1 cellular context compared by ENCODE assay signal in genomic region chr13:102591988-102592781, GRCh38.
TF ChIP-seq lines count a peak whose summit lies in the region.

No MANE protein-coding gene starts in this region.

TF ChIP-seq in K562, 482 proteins besides CTCF, POLR2A, EP300 and RAD21 (continued from another document):
- TF ChIP-seq MGA (IDR thresholded peaks at IDR 0.05) (peak; percentile 49), SPI1 (IDR thresholded peaks at IDR 0.05; ENCODE audit: borderline replicate concordance, low read depth, low read length) (0 out of 2 replicates have a peak, but pooled peaks have one; percentile 8), ZNF740 (CRISPR knock-in tag; IDR thresholded peaks at IDR 0.05) (no peak), ZNF740 (tag; IDR thresholded peaks at IDR 0.05) (no peak), ATF3 (IDR thresholded peaks at IDR 0.05) (peak; percentile 76), ATF3 (CRISPR knock-in tag; conservative IDR thresholded peaks at IDR 0.05) (no peak), NFE2 (IDR thresholded peaks at IDR 0.05; ENCODE audit: low read depth) (peak; percentile 74), MEF2A (IDR thresholded peaks at IDR 0.05; ENCODE audit: control insufficient read depth, low read depth, low read length) (peak; percentile 65), STAT6 (CRISPR knock-in tag; IDR thresholded peaks at IDR 0.05) (peak; percentile 58; the same call in 1 of the 2 replicates), CHAMP1 (IDR thresholded peaks at IDR 0.05) (no peak), ZNF318 (IDR thresholded peaks at IDR 0.05; ENCODE audit: borderline replicate concordance in 1 of 2, low read depth in 1 of 2) (no peak), ZNF324 (CRISPR knock-in tag; IDR thresholded peaks at IDR 0.05) (no peak), ZNF316 (IDR thresholded peaks at IDR 0.05) (peak; percentile 99), CEBPG (CRISPR knock-in tag; IDR thresholded peaks at IDR 0.05) (peak; percentile 79), CEBPG (tag; conservative IDR thresholded peaks at IDR 0.05 in 1 of 2, IDR thresholded peaks at IDR 0.05 in 1 of 2) (peak; percentile 43 to 81; a peak in 2 of 4 replicates), HIVEP1 (CRISPR knock-in tag; IDR thresholded peaks at IDR 0.05) (no peak), CREM (IDR thresholded peaks at IDR 0.05; ENCODE audit: low read depth) (0 out of 2 replicates have a peak, but pooled peaks have one; percentile 16), XRCC5 (IDR thresholded peaks at IDR 0.05; ENCODE audit: low read depth, low read length) (0 out of 2 replicates have a peak, but pooled peaks have one; percentile 23), USF2 (CRISPR knock-in tag; IDR thresholded peaks at IDR 0.05) (peak; percentile 8; the same call in 1 of the 2 replicates)
